In genomic region chr13:32427852-32428580, GRCh38 we compare ENCODE assay signal across 8 cellular contexts. TPM values are rescaled to one million over a fixed set of nuclear protein-coding genes. Genes with fewer than 3 reads are reported as not detected.
DNase-seq lines count a peak whose midpoint lies in the region; ATAC-seq, FAIRE-seq and TF ChIP-seq lines count a peak whose summit lies in the region.

Gene N4BP2L1 (minus strand): TSS chr13:32428130. CDS start chr13:32428082, 48 bp downstream.

- peak; percentile 79 for DNase-seq in NCI-H748 treated with DMSO at 0.1 percent for 48 hours (lab: John Stamatoyannopoulos, UW)
- DNase-seq in activated CD8-positive, alpha-beta memory T cell treated with anti-CD3 and anti-CD28 coated beads for 48 hours (ENCODE audit: low read depth in 2 of 3, low spot score in 2 of 3), result peak; percentile 58 to 78 (median 64)
- peak; percentile 56 for DNase-seq in endothelial cell of umbilical vein (ENCODE audit: low read depth, low spot score)
- peak; percentile 78 to 88 (median 84) for DNase-seq in mucosa of descending colon
- DNase-seq in stimulated activated CD8-positive, alpha-beta memory T cell treated with anti-CD3 and anti-CD28 coated beads, Interleukin-4, amount 100 ng/mL, for 1 hour (ENCODE audit: low read depth in 2 of 2, low spot score in 1 of 2), result peak; percentile 49 to 67

- H3K4me3 ChIP-seq in ACC112 (ENCODE audit: low read depth, low read length) (peak within 1 kb of the TSS; percentile 85), endothelial cell of umbilical vein (replicated peaks in 1 of 3; ENCODE audit: insufficient read depth in 1 of 3, low read depth in 1 of 3, low read length in 3 of 3) (peak within 1 kb of the TSS; percentile 48 to 79 (median 62)), mucosa of descending colon (peak within 1 kb of the TSS; percentile 46)

- H3K27me3 ChIP-seq in ACC112 (ENCODE audit: insufficient read depth, low read length) (no peaks in the 10 kb centered on the region), endothelial cell of umbilical vein (ENCODE audit: control insufficient read depth in 2 of 2, insufficient read depth in 2 of 2, low read length in 2 of 2) (no peaks in the 10 kb centered on the region)

- no peaks in the 10 kb centered on the region for H3K9me1 ChIP-seq in endothelial cell of umbilical vein (replicated peaks; ENCODE audit: control insufficient read depth, extremely low read depth, insufficient read depth, low read length)

- peak within 1 kb of the TSS; percentile 17 for H3K9ac ChIP-seq in endothelial cell of umbilical vein (replicated peaks; ENCODE audit: extremely low read depth, insufficient read depth, low read length)

- H4K20me1 ChIP-seq in endothelial cell of umbilical vein (replicated peaks; ENCODE audit: control insufficient read depth, extremely low read depth, insufficient read depth, low read length), result no peaks in the 10 kb centered on the region

- H3K27ac ChIP-seq in ACC112 (ENCODE audit: low read depth, low read length) (no peak within 1 kb of the TSS), endothelial cell of umbilical vein (ENCODE audit: insufficient read depth, low read depth, low read length) (no peak within 1 kb of the TSS)

- no peaks in the 10 kb centered on the region for H3K9me3 ChIP-seq in endothelial cell of umbilical vein (replicated peaks; ENCODE audit: control insufficient read depth, insufficient read depth, low read length)
- no peaks in the 10 kb centered on the region for H3K9me3 ChIP-seq in mucosa of descending colon

- no TSS peak for BruUV-seq in endothelial cell of umbilical vein (replicated peaks; lab: Mats Ljungman, UMichigan)

- TF ChIP-seq CTCF in endothelial cell of umbilical vein (IDR thresholded peaks at IDR 0.05; ENCODE audit: extremely low read depth in 1 of 2, insufficient read depth in 1 of 2, low read depth in 1 of 2, low read length in 2 of 2) (no peak), mucosa of descending colon (IDR thresholded peaks at IDR 0.05) (no peak)

- POLR2A ChIA-PET in endothelial cell of umbilical vein (lab: Charles Lee), result no interaction called here

- peak within 1 kb of the TSS; percentile 78 for H3K4me2 ChIP-seq in endothelial cell of umbilical vein (ENCODE audit: insufficient read depth, low read length)

- H3K79me2 ChIP-seq in ACC112 (ENCODE audit: control insufficient read depth, insufficient read depth, low read length, unreplicated experiment) (no peaks in the 10 kb centered on the region), endothelial cell of umbilical vein (ENCODE audit: control insufficient read depth, insufficient read depth, low read length) (no peaks in the 10 kb centered on the region)

- H2AFZ ChIP-seq in ACC112 (ENCODE audit: low read length, unreplicated experiment) (peak within 1 kb of the TSS; percentile 91), endothelial cell of umbilical vein (ENCODE audit: low read depth, low read length) (peak within 1 kb of the TSS; percentile 95)

- ATAC-seq in HG03095 (IDR thresholded peaks at IDR 0.05; ENCODE audit: unreplicated experiment) (peak; percentile 66), mucosa of descending colon (peak; percentile 68)

- H3K36me3 ChIP-seq in ACC112 (ENCODE audit: insufficient read depth, low read length) (no peaks in the 10 kb centered on the region), endothelial cell of umbilical vein (ENCODE audit: control insufficient read depth in 2 of 2, extremely low read depth in 1 of 2, insufficient read depth in 2 of 2, low read length in 2 of 2) (no peaks in the 10 kb centered on the region), mucosa of descending colon (ENCODE audit: low read depth) (no peaks in the 10 kb centered on the region)

- H3K4me1 ChIP-seq in ACC112 (ENCODE audit: control insufficient read depth, insufficient read depth, low read length, unreplicated experiment), result peaks cover 9% of the 10 kb centered on the region
- H3K4me1 ChIP-seq in endothelial cell of umbilical vein (ENCODE audit: control insufficient read depth, extremely low read depth, insufficient read depth, low read length), result peaks cover 13% of the 10 kb centered on the region
- peaks cover 19% of the 10 kb centered on the region for H3K4me1 ChIP-seq in mucosa of descending colon (ENCODE audit: low read depth)

- intact Hi-C loops in endothelial cell of umbilical vein (cut with micrococcal nuclease), result loop anchor here (5.0 to 10.0 kb wide), 2 partner anchors 109 to 183 kb away; partner anchors contain the start of gene N4BP2L2
- intact Hi-C loops in mucosa of descending colon (cut with DNase I, micrococcal nuclease), result loop anchor here in 1 of 2 donors (10.0 kb wide), 1 partner anchor 113 kb away; the partner anchor contains the start of genes BRCA2 and ZAR1L

- dilution Hi-C loops in endothelial cell of umbilical vein (cut with MboI; ENCODE audit: extremely low pct_ligation_motif_present, low sequenced_read_pairs), result no loop called here

- CTCF ChIA-PET in endothelial cell of umbilical vein (lab: Charles Lee), result interaction anchor here (0.6 to 2.8 kb wide), 2 partner anchors 387 to 518 kb away, joined by 4 to 10 read pairs; no protein-coding TSS in a partner anchor

- FAIRE-seq in endothelial cell of umbilical vein (lab: Jason Lieb, UNC), result peak; percentile 55

- TF ChIP-seq POLR2A in GM18526 (IDR thresholded peaks at IDR 0.05; ENCODE audit: extremely low read depth, insufficient read length), result peak; percentile 83
- TF ChIP-seq POLR2A in endothelial cell of umbilical vein (IDR thresholded peaks at IDR 0.05; ENCODE audit: low read depth, low read length), result no peak

TF ChIP-seq in endothelial cell of umbilical vein, 7 proteins besides CTCF, POLR2A, EP300 and RAD21:
- no peak for TF ChIP-seq JUN (IDR thresholded peaks at IDR 0.05; ENCODE audit: borderline replicate concordance, insufficient read depth, insufficient read length, low read depth)
- no peak for TF ChIP-seq FOS (IDR thresholded peaks at IDR 0.05; ENCODE audit: borderline replicate concordance, insufficient read depth, low read length)
- no peak for TF ChIP-seq MYC (IDR thresholded peaks at IDR 0.05; ENCODE audit: low read depth, low read length)
- no peak for TF ChIP-seq GATA2 (IDR thresholded peaks at IDR 0.05; ENCODE audit: insufficient read depth, insufficient read length, low read depth, low read length)
- TF ChIP-seq, protein P1, sequence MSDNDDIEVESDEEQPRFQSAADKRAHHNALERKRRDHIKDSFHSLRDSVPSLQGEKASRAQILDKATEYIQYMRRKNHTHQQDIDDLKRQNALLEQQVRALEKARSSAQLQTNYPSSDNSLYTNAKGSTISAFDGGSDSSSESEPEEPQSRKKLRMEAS (IDR thresholded peaks at IDR 0.05; ENCODE audit: insufficient read depth, insufficient read length), result no peak
- no peak for TF ChIP-seq POLR2AphosphoS5 (IDR thresholded peaks at IDR 0.05; ENCODE audit: insufficient read depth, low read depth, low read length)
- TF ChIP-seq EZH2 (IDR thresholded peaks at IDR 0.05; ENCODE audit: borderline replicate concordance, low read depth, low read length, severe bottlenecking), result no peak

RNA-seq across cellular contexts. Expression of gene N4BP2L1, which starts in this region (rescaled TPM):
- total RNA-seq in endothelial cell of umbilical vein (1.8 and 2.1 TPM in 2 replicates), mucosa of descending colon (10 to 100 TPM in 2 of 3 donors, 1 to 10 TPM in 1; 8.5 to 14.1 (median 11.6) TPM)
- polyA plus RNA-seq in endothelial cell of umbilical vein, result 1.1 TPM in 2 replicates
- polyA plus RNA-seq in endothelial cell of umbilical vein (2011; cell fraction: cytosol; rRNA removed), result 0.83 and 1.4 TPM in 2 replicates
- polyA plus RNA-seq in endothelial cell of umbilical vein (2011; cell fraction: nucleus; rRNA removed), result 5.8 TPM in 2 replicates
- 0.75 and 1.1 TPM in 2 replicates for polyA plus RNA-seq in endothelial cell of umbilical vein (2012)
- 1.7 and 2.5 TPM in 2 replicates for polyA minus RNA-seq in endothelial cell of umbilical vein
- not detected for polyA minus RNA-seq in endothelial cell of umbilical vein (2011; cell fraction: cytosol; rRNA and poly(A)+ RNA removed)
- polyA minus RNA-seq in endothelial cell of umbilical vein (2011; cell fraction: nucleus; rRNA and poly(A)+ RNA removed), result 3.7 and 4.1 TPM in 2 replicates
